Comparison of ENCODE assay signal across 8 cellular contexts in the genomic region with DNA sequence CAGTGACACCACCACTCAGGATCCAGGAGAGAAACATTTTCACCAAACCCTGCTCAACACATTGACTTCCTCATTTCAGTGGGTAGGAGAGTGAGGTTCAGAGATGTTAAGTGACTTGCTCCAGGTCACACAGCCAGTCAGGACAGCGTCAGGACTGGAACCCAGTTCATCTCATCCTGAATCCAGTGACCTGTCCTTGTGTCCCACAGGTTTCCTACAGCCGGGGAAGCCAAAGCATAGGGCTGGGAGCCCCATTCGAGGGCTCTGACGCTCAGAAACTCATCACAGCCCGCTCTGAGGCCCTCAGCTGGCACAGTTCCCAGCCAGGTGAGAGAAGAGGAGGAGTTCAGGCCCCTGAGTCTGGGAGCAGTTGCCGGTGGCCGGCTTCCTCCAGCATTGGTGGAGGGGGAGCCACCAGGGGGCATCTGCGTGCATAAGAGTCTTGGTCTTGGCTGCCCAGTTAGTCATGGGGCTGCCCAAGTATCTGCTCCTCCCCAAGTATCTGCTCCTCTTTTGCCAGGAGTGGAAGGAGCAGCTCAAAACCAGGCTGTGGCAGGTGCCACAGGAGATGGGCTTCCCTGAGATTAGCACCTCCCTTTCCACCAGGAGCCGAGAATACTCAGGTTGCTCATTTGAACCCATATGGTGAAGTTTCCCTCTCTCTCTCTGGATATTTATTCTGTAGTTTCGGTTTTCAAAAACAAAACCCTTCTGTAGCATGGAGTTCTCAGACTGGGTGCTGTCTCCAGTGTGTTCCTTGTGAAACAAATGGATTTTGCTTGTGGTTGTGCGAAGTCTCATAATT.
A peak's percentile ranks its signal among the peaks of the same experiment; 100 is the strongest.
DNase-seq lines count a peak whose midpoint lies in the region; ATAC-seq lines count a peak whose summit lies in the region.

No MANE protein-coding gene starts in this region.

- DNase-seq in COR-L47 (lab: John Stamatoyannopoulos, UW), result peak; percentile 25
- peak; percentile 85 for DNase-seq in NCI-H510A (lab: John Stamatoyannopoulos, UW)
- DNase-seq in amniotic epithelial cell (ENCODE audit: low read depth), result peak; percentile 35
- DNase-seq in inferior parietal cortex (ENCODE audit: extremely low spot score), result peak; percentile 19
- peak; percentile 57 for DNase-seq in stimulated activated naive CD8-positive, alpha-beta T cell treated with anti-CD3 and anti-CD28 coated beads, Interleukin-15, Interleukin-2, amounts not matched to agents 100 U/mL and 50 U/mL, for 24 hours
- DNase-seq in DMS79 treated with DMSO at 0.1 percent for 48 hours (lab: John Stamatoyannopoulos, UW), result no peak

- ATAC-seq in GM21390 (IDR thresholded peaks at IDR 0.05; ENCODE audit: unreplicated experiment), result peak; percentile 53
- no peak for ATAC-seq in stimulated activated naive CD8-positive, alpha-beta T cell treated with anti-CD3 and anti-CD28 coated beads, Interleukin-15, Interleukin-2, amounts not matched to agents 100 U/mL and 50 U/mL, for 24 hours
- ATAC-seq in GM19452 (IDR thresholded peaks at IDR 0.05; ENCODE audit: unreplicated experiment), result no peak
